Comparison of ENCODE assay signal across 8 cellular contexts in genomic region chr3:49093853-49094767, GRCh38. TPM values are rescaled to one million over a fixed set of nuclear protein-coding genes. Genes with fewer than 3 reads are reported as not detected.
DNase-seq lines count a peak whose midpoint lies in the region; ATAC-seq and TF ChIP-seq lines count a peak whose summit lies in the region.

QRICH1 (minus strand) TSS chr3:49094071; CDS start chr3:49077017, 17,054 bp downstream.

- POLR2A ChIA-PET in WTC11 (lab: Charles Lee) = interaction anchor here (0.5 to 3.1 kb wide), 24 partner anchors 10 to 376 kb away, joined by 3 to 40 read pairs (median 6); partner anchors contain the start of genes DAG1, IMPDH2, KLHDC8B and LAMB2

- H3K4me1 ChIP-seq in spleen = peaks cover 39 to 54% (median 49%) of the 10 kb centered on the region in 6 donors

- peak within 1 kb of the TSS; percentile 97 for H3K27ac Mint-ChIP-seq in WTC11
- peak within 1 kb of the TSS; percentile 92 to 99 (median 96) for H3K27ac Mint-ChIP-seq in immature natural killer cell

- H3K4me3 ChIP-seq in cardiac fibroblast (replicated peaks in 1 of 2; ENCODE audit: low read depth in 2 of 2, low read length in 2 of 2) (peak within 1 kb of the TSS; percentile 92 to 94), spleen (peak within 1 kb of the TSS; percentile 76 to 100 (median 99))

- H3K9me3 Mint-ChIP-seq in WTC11 (no peaks in the 10 kb centered on the region), immature natural killer cell (no peaks in the 10 kb centered on the region)

- WGBS in spleen, 5 donors = 0 to 1% (median 1%) methylated on average over 39 to 65 of the region's 65 CpGs

- peak within 1 kb of the TSS; percentile 89 for H3K4me3 Mint-ChIP-seq in WTC11
- H3K4me3 Mint-ChIP-seq in immature natural killer cell = peak within 1 kb of the TSS; percentile 91 to 100 (median 95)

- in situ Hi-C loops in GM18951 (cut with MboI; ENCODE audit: low sequenced_read_pairs, unreplicated experiment) = no loop called here

- H3K27me3 Mint-ChIP-seq in WTC11 (ENCODE audit: low read depth) (no peaks in the 10 kb centered on the region), immature natural killer cell (ENCODE audit: low read depth in 3 of 3) (peaks cover 5 to 13% (median 11%) of the 10 kb centered on the region in 3 donors)

- ATAC-seq in HG03196 (IDR thresholded peaks at IDR 0.05; ENCODE audit: unreplicated experiment) (peak; percentile 78), WTC11 (peak; percentile 84)

- H3K4me1 Mint-ChIP-seq in WTC11 (peaks cover 8% of the 10 kb centered on the region), immature natural killer cell (peaks cover 40 to 49% of the 10 kb centered on the region in 2 donors)

- H3K27ac ChIP-seq in spleen = peak within 1 kb of the TSS; percentile 86 to 99 (median 98)

- peak; percentile 78 for TF ChIP-seq POLR2A in GM18951 (IDR thresholded peaks at IDR 0.05; ENCODE audit: extremely low read depth, insufficient read depth, insufficient read length)
- TF ChIP-seq POLR2A in spleen (IDR thresholded peaks at IDR 0.05) = peak in 1 of 3 donors; percentile 38

- H3K36me3 Mint-ChIP-seq in WTC11 (peaks cover 30% of the 10 kb centered on the region), immature natural killer cell (peaks cover 0 to 5% (median 4%) of the 10 kb centered on the region in 3 donors)

- intact Hi-C loops in spleen (cut with DNase I; ENCODE audit: low total_unique reads) = no loop called here

- DNase-seq in AG09319 (ENCODE audit: extremely low read depth, low read depth) (peak; percentile 96), NCI-H226 (peak; percentile 97), WTC11 (ENCODE audit: low spot score) (peak; percentile 98), cardiac fibroblast (ENCODE audit: low read depth in 2 of 2) (peak; percentile 98 to 99), immature natural killer cell (peak; percentile 97 to 98 (median 97)), spleen (peak; percentile 98)

- TF ChIP-seq CTCF in AG09319 (IDR thresholded peaks at IDR 0.05; ENCODE audit: low read depth, low read length) (peak; percentile 76), WTC11 (IDR thresholded peaks at IDR 0.05) (no peak), cardiac fibroblast (IDR thresholded peaks at IDR 0.05; ENCODE audit: low read depth, low read length) (peak; percentile 64), spleen (IDR thresholded peaks at IDR 0.05 in 8 of 11, conservative IDR thresholded peaks at IDR 0.05 in 3 of 11) (peak in 10 of 11 experiments; percentile 13 to 61 (median 54))

- peaks cover 3 to 67% (median 19%) of the 10 kb centered on the region in 6 donors for H3K36me3 ChIP-seq in spleen

- H3K27me3 ChIP-seq in spleen (replicated peaks in 1 of 7) = no peaks in the 10 kb centered on the region

- H3K9me3 ChIP-seq in spleen = no peaks in the 10 kb centered on the region

- CTCF ChIA-PET in WTC11 (lab: Charles Lee) = interaction anchor here (0.5 to 3.7 kb wide), 29 partner anchors 10 to 658 kb away, joined by 3 to 38 read pairs (median 5); partner anchors contain the start of genes AMT, IMPDH2, KLHDC8B and LAMB2

TF ChIP-seq in WTC11, 78 proteins besides CTCF, POLR2A, EP300 and RAD21 (continues in another document):
- TF ChIP-seq, protein P1, sequence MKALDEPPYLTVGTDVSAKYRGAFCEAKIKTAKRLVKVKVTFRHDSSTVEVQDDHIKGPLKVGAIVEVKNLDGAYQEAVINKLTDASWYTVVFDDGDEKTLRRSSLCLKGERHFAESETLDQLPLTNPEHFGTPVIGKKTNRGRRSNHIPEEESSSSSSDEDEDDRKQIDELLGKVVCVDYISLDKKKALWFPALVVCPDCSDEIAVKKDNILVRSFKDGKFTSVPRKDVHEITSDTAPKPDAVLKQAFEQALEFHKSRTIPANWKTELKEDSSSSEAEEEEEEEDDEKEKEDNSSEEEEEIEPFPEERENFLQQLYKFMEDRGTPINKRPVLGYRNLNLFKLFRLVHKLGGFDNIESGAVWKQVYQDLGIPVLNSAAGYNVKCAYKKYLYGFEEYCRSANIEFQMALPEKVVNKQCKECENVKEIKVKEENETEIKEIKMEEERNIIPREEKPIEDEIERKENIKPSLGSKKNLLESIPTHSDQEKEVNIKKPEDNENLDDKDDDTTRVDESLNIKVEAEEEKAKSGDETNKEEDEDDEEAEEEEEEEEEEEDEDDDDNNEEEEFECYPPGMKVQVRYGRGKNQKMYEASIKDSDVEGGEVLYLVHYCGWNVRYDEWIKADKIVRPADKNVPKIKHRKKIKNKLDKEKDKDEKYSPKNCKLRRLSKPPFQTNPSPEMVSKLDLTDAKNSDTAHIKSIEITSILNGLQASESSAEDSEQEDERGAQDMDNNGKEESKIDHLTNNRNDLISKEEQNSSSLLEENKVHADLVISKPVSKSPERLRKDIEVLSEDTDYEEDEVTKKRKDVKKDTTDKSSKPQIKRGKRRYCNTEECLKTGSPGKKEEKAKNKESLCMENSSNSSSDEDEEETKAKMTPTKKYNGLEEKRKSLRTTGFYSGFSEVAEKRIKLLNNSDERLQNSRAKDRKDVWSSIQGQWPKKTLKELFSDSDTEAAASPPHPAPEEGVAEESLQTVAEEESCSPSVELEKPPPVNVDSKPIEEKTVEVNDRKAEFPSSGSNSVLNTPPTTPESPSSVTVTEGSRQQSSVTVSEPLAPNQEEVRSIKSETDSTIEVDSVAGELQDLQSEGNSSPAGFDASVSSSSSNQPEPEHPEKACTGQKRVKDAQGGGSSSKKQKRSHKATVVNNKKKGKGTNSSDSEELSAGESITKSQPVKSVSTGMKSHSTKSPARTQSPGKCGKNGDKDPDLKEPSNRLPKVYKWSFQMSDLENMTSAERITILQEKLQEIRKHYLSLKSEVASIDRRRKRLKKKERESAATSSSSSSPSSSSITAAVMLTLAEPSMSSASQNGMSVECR (CRISPR knock-in tag; IDR thresholded peaks at IDR 0.05; ENCODE audit: borderline replicate concordance) = peak; percentile 45; the same call in 1 of the 2 replicates
- TF ChIP-seq, protein P2, sequence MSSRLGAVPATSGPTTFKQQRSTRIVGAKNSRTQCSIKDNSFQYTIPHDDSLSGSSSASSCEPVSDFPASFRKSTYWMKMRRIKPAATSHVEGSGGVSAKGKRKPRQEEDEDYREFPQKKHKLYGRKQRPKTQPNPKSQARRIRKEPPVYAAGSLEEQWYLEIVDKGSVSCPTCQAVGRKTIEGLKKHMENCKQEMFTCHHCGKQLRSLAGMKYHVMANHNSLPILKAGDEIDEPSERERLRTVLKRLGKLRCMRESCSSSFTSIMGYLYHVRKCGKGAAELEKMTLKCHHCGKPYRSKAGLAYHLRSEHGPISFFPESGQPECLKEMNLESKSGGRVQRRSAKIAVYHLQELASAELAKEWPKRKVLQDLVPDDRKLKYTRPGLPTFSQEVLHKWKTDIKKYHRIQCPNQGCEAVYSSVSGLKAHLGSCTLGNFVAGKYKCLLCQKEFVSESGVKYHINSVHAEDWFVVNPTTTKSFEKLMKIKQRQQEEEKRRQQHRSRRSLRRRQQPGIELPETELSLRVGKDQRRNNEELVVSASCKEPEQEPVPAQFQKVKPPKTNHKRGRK (CRISPR knock-in tag; IDR thresholded peaks at IDR 0.05; ENCODE audit: borderline replicate concordance) = no peak
- TF ChIP-seq, protein P3, sequence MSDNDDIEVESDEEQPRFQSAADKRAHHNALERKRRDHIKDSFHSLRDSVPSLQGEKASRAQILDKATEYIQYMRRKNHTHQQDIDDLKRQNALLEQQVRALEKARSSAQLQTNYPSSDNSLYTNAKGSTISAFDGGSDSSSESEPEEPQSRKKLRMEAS (CRISPR knock-in tag; IDR thresholded peaks at IDR 0.05) = peak; percentile 47
- TF ChIP-seq SP1 (CRISPR knock-in tag; conservative IDR thresholded peaks at IDR 0.05) (peak; percentile 66), ZNF232 (CRISPR knock-in tag; IDR thresholded peaks at IDR 0.05) (peak; percentile 94), TEAD4 (CRISPR knock-in tag; IDR thresholded peaks at IDR 0.05) (peak; percentile 51; the same call in 1 of the 2 replicates), HMGA2 (CRISPR knock-in tag; IDR thresholded peaks at IDR 0.05) (no peak), CREM (CRISPR knock-in tag; IDR thresholded peaks at IDR 0.05) (0 out of 2 replicates have a peak, but pooled peaks have one; percentile 14), SMAD3 (CRISPR knock-in tag; IDR thresholded peaks at IDR 0.05; ENCODE audit: borderline replicate concordance) (0 out of 2 replicates have a peak, but pooled peaks have one; percentile 61), ZNF396 (CRISPR knock-in tag; IDR thresholded peaks at IDR 0.05; ENCODE audit: borderline replicate concordance) (no peak), FOXK1 (CRISPR knock-in tag; IDR thresholded peaks at IDR 0.05) (peak; percentile 95), USF1 (CRISPR knock-in tag; IDR thresholded peaks at IDR 0.05) (0 out of 2 replicates have a peak, but pooled peaks have one; percentile 20), RELA (CRISPR knock-in tag; IDR thresholded peaks at IDR 0.05; ENCODE audit: borderline replicate concordance) (no peak)
- TF ChIP-seq, protein P4, sequence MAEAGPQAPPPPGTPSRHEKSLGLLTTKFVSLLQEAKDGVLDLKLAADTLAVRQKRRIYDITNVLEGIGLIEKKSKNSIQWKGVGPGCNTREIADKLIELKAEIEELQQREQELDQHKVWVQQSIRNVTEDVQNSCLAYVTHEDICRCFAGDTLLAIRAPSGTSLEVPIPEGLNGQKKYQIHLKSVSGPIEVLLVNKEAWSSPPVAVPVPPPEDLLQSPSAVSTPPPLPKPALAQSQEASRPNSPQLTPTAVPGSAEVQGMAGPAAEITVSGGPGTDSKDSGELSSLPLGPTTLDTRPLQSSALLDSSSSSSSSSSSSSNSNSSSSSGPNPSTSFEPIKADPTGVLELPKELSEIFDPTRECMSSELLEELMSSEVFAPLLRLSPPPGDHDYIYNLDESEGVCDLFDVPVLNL (CRISPR knock-in tag; IDR thresholded peaks at IDR 0.05; ENCODE audit: borderline replicate concordance, low read depth) = peak; percentile 62; the same call in 1 of the 2 replicates

RNA-seq across cellular contexts. Expression of gene QRICH1, which starts in this region (rescaled TPM):
- total RNA-seq in WTC11 (2021) (110 to 123 TPM (median 120 TPM) in 3 replicates), spleen (100 to 1,000 TPM in 5 of 7 donors, 10 to 100 TPM in 2; 88.2 to 127 (median 105) TPM)
- polyA plus RNA-seq in immature natural killer cell (10 to 100 TPM in 2 of 3 donors, 1 to 10 TPM in 1; 9.7 to 29.3 (median 15.1) TPM), spleen (10 to 100 TPM; 35.9 to 48.4 (median 47.6) TPM)

Comparison
In these comparisons a context has a peak if more than half of its experiments do, and no peak if none do; other contexts are left out.
1. Peak in every context shown above with its lines: DNase-seq, ATAC-seq, H3K4me3 ChIP-seq and H3K27ac ChIP-seq.